14 cellular contexts compared by ENCODE assay signal in genomic region chr16:5982979-5983378, GRCh38.
"Had no signal": no experiment of that assay in that cellular context is flagged by ENCODE, and none has a peak within 500 bp of the region (broad histone marks: within the 10 kb centered on the region; RNA-seq: fewer than 3 reads in every experiment).

No MANE protein-coding gene starts in this region.

- H3K9me3 Mint-ChIP-seq: nephron progenitor cell, type B pancreatic cell had no signal

- H3K4me3 Mint-ChIP-seq: nephron progenitor cell, type B pancreatic cell had no signal

- DNase-seq: cortex of kidney; dorsolateral prefrontal cortex; effector CD8-positive, alpha-beta T cell; heart right ventricle; kidney glomerular epithelial cell; naive thymus-derived CD4-positive, alpha-beta T cell; nephron progenitor cell; posterior cingulate gyrus; right cardiac atrium; small intestine; stimulated activated CD4-positive, alpha-beta T cell treated with anti-CD3 and anti-CD28 coated beads, Interleukin-12 subunit alpha, Interleukin-12 subunit beta, amount 100 ng/mL, for 4 hours; stimulated activated naive CD4-positive, alpha-beta T cell had no signal

- ATAC-seq: esophagus mucosa; heart right ventricle; naive thymus-derived CD4-positive, alpha-beta T cell; right cardiac atrium had no signal

- H3K4me3 ChIP-seq: dorsolateral prefrontal cortex, heart right ventricle had no signal

- H3K36me3 ChIP-seq: heart right ventricle had no signal

- H3K9me3 ChIP-seq: heart right ventricle had no signal

- H3K27ac ChIP-seq: dorsolateral prefrontal cortex, heart right ventricle had no signal

- H3K27ac Mint-ChIP-seq: naive thymus-derived CD4-positive, alpha-beta T cell; nephron progenitor cell; type B pancreatic cell had no signal

- H3K4me1 ChIP-seq: heart right ventricle had no signal
